Comparison of ENCODE assay signal across 10 cellular contexts in the genomic region with DNA sequence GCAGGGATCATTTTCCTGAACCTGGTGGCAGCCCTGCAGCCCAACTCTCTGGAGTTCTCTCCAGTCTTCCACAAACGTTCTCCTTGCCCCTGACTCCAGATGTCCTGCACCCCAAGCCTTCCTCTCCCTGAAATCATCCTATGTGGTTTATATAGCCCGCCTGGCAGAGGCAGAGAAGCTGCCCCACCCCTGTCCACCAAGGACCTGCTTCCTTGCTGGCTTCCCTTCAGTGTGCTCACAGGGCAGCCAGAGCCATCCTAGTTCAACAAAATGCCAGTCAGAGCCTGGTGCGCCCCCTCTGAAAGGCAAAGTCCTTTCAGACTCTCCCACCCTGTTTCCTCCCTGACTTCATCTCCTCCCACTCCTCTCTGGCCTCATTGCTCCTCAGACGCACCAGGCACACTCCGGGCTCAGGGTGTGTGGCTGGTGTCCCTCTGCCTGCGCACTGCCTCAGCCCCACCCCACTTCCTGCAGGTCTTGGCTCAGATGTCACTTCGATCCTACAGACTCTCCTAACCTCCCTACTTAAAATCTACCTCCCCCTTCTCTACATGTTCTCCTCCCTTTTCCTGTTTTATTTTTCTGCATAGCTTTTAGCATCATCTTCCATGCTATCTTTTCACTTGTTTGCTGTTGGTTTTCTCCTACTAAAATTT. TPM values are rescaled to one million over a fixed set of nuclear protein-coding genes. Genes with fewer than 3 reads are reported as not detected.
DNase-seq lines count a peak whose midpoint lies in the region; ATAC-seq and TF ChIP-seq lines count a peak whose summit lies in the region.
"Had no signal": no experiment of that assay in that cellular context is flagged by ENCODE, and none has a peak within 500 bp of the region (broad histone marks: within the 10 kb centered on the region; RNA-seq: fewer than 3 reads in every experiment).

No MANE protein-coding gene starts in this region.

- CTCF ChIA-PET in activated CD4-positive, alpha-beta T cell treated with anti-CD3 and anti-CD28 coated beads, Interleukin-2, amount 10 ng/mL, durations not matched to agents 7 days and 5 days (lab: Charles Lee) = no interaction called here

- no peaks in the 10 kb centered on the region for H3K9me3 Mint-ChIP-seq in activated CD4-positive, alpha-beta T cell treated with anti-CD3 and anti-CD28 coated beads, Interleukin-2, amount 10 ng/mL, durations not matched to agents 7 days and 5 days

- intact Hi-C loops in thyroid gland (cut with DNase I) = no loop called here

- peaks cover 15% of the 10 kb centered on the region for H3K4me1 Mint-ChIP-seq in activated CD4-positive, alpha-beta T cell treated with anti-CD3 and anti-CD28 coated beads, Interleukin-2, amount 10 ng/mL, durations not matched to agents 7 days and 5 days

- TF ChIP-seq CTCF in hepatocyte (IDR thresholded peaks at IDR 0.05; ENCODE audit: poor library complexity) = no peak
- TF ChIP-seq CTCF in thyroid gland (IDR thresholded peaks at IDR 0.05) = no peak
- no peak for TF ChIP-seq CTCF in omental fat pad (IDR thresholded peaks at IDR 0.05)

- H3K4me3 Mint-ChIP-seq in activated CD4-positive, alpha-beta T cell treated with anti-CD3 and anti-CD28 coated beads, Interleukin-2, amount 10 ng/mL, durations not matched to agents 7 days and 5 days = no peak overlapping the region

- ATAC-seq in omental fat pad (ENCODE audit: low FRiP score) = no peak

- H3K4me3 ChIP-seq in hepatocyte (no peak overlapping the region), thyroid gland (replicated peaks in 1 of 3) (no peak overlapping the region)

- H2AFZ ChIP-seq in hepatocyte = no peak overlapping the region

- no peaks in the 10 kb centered on the region for H4K20me1 ChIP-seq in hepatocyte (ENCODE audit: insufficient read depth, poor library complexity, severe bottlenecking)

- H3K27me3 ChIP-seq in hepatocyte = no peaks in the 10 kb centered on the region
- no peaks in the 10 kb centered on the region for H3K27me3 ChIP-seq in thyroid gland

- POLR2A ChIA-PET in activated CD4-positive, alpha-beta T cell treated with anti-CD3 and anti-CD28 coated beads, Interleukin-2, amount 10 ng/mL, durations not matched to agents 7 days and 5 days (lab: Charles Lee) = no interaction called here

- 32% methylated on average over 7 of the region's 7 CpGs for WGBS in hepatocyte (ENCODE audit: low lambda C conversion rate, missing lambda C conversion rate)
- WGBS in thyroid gland, 2 donors = 49 to 58% methylated on average over 7 of the region's 7 CpGs

- DNase-seq in activated T-cell treated with anti-CD3 and anti-CD28 coated beads for 48 hours (ENCODE audit: low read depth) = peak; percentile 15
- no peak for DNase-seq in activated T-cell treated with anti-CD3 and anti-CD28 coated beads, Interleukin-2, amount 50 U/mL, for 1 hour
- peak; percentile 47 for DNase-seq in activated CD4-positive, alpha-beta T cell treated with anti-CD3 and anti-CD28 coated beads, Interleukin-2, amount 10 ng/mL, durations not matched to agents 7 days and 5 days
- no peak for DNase-seq in hepatocyte (ENCODE audit: low spot score)
- DNase-seq in thyroid gland = peak in 1 of 2 donors; percentile 33
- DNase-seq in effector CD4-positive, alpha-beta T cell = no peak
- DNase-seq in DMS153 (lab: John Stamatoyannopoulos, UW) = no peak
- no peak for DNase-seq in omental fat pad (ENCODE audit: low spot score)
- DNase-seq: effector memory CD4-positive, alpha-beta T cell; NCI-H446 treated with DMSO at 0.1 percent for 48 hours had no signal

- no peaks in the 10 kb centered on the region for H3K36me3 ChIP-seq in hepatocyte (replicated peaks; ENCODE audit: insufficient read depth, low read depth)
- H3K36me3 ChIP-seq in thyroid gland = no peaks in the 10 kb centered on the region

- H3K4me1 ChIP-seq in hepatocyte (ENCODE audit: insufficient read depth) (peaks cover 36% of the 10 kb centered on the region), thyroid gland (peaks cover 45 to 77% of the 10 kb centered on the region in 2 donors)

- no peak for TF ChIP-seq POLR2A in thyroid gland (IDR thresholded peaks at IDR 0.05)

- no peaks in the 10 kb centered on the region for H3K9me2 ChIP-seq in hepatocyte (replicated peaks; ENCODE audit: insufficient read depth)

- H3K9me3 ChIP-seq in hepatocyte (ENCODE audit: low read depth) = no peaks in the 10 kb centered on the region
- no peaks in the 10 kb centered on the region for H3K9me3 ChIP-seq in thyroid gland

- H3K79me2 ChIP-seq in hepatocyte = no peaks in the 10 kb centered on the region

- peak overlapping the region; percentile 16 for H3K27ac ChIP-seq in hepatocyte
- H3K27ac ChIP-seq in thyroid gland = peak overlapping the region in 2 of 3 donors; percentile 60 to 69

- no peaks in the 10 kb centered on the region for H3K36me3 Mint-ChIP-seq in activated CD4-positive, alpha-beta T cell treated with anti-CD3 and anti-CD28 coated beads, Interleukin-2, amount 10 ng/mL, durations not matched to agents 7 days and 5 days (ENCODE audit: low read depth)

- H3K27me3 Mint-ChIP-seq in activated CD4-positive, alpha-beta T cell treated with anti-CD3 and anti-CD28 coated beads, Interleukin-2, amount 10 ng/mL, durations not matched to agents 7 days and 5 days = peaks cover 42% of the 10 kb centered on the region

- peak overlapping the region; percentile 61 for H3K27ac Mint-ChIP-seq in activated CD4-positive, alpha-beta T cell treated with anti-CD3 and anti-CD28 coated beads, Interleukin-2, amount 10 ng/mL, durations not matched to agents 7 days and 5 days

- peak overlapping the region; percentile 51 for H3K4me2 ChIP-seq in hepatocyte

RNA-seq across cellular contexts. Expression of a gene that starts 5.9 kb away (rescaled TPM):
- not detected for total RNA-seq in activated CD4-positive, alpha-beta T cell treated with anti-CD3 and anti-CD28 coated beads, Interleukin-2, amount 10 ng/mL, durations not matched to agents 7 days and 5 days
- not detected in 2 replicates for total RNA-seq in hepatocyte
- polyA plus RNA-seq in hepatocyte = 0.10 and 0.56 TPM in 2 replicates
- not detected for total RNA-seq in thyroid gland
- total RNA-seq in omental fat pad = not detected

RNA-seq across cellular contexts. Expression of a gene that starts 14.6 kb away (rescaled TPM):
- not detected for total RNA-seq in activated CD4-positive, alpha-beta T cell treated with anti-CD3 and anti-CD28 coated beads, Interleukin-2, amount 10 ng/mL, durations not matched to agents 7 days and 5 days
- total RNA-seq in hepatocyte = 6.4 and 6.5 TPM in 2 replicates
- 4.6 and 5.1 TPM in 2 replicates for polyA plus RNA-seq in hepatocyte
- total RNA-seq in thyroid gland = 10 to 100 TPM in 1 of 4 donors, 1 to 10 TPM in 3; 5.1 to 12.5 (median 7.7) TPM
- 10 to 100 TPM in 1 of 4 donors, 1 to 10 TPM in 3; 4.6 to 50.0 (median 7.6) TPM for total RNA-seq in omental fat pad

RNA-seq across cellular contexts. Expression of a gene that starts 32.6 kb away (rescaled TPM):
- 1 to 10 TPM; 3.8 to 5.3 TPM for total RNA-seq in activated CD4-positive, alpha-beta T cell treated with anti-CD3 and anti-CD28 coated beads, Interleukin-2, amount 10 ng/mL, durations not matched to agents 7 days and 5 days
- total RNA-seq in hepatocyte (0.96 and 1.8 TPM in 2 replicates), thyroid gland (10 to 100 TPM in 1 of 4 donors, 1 to 10 TPM in 3; 8.1 to 12.6 (median 8.8) TPM), omental fat pad (1 to 10 TPM; 2.9 to 5.6 (median 4.6) TPM)
- 2.5 and 3.0 TPM in 2 replicates for polyA plus RNA-seq in hepatocyte

RNA-seq across cellular contexts. Expression of a gene that starts 37.2 kb away (rescaled TPM):
- not detected for total RNA-seq in activated CD4-positive, alpha-beta T cell treated with anti-CD3 and anti-CD28 coated beads, Interleukin-2, amount 10 ng/mL, durations not matched to agents 7 days and 5 days
- total RNA-seq in hepatocyte = 6.5 and 8.8 TPM in 2 replicates
- polyA plus RNA-seq in hepatocyte = 5.8 and 8.6 TPM in 2 replicates
- total RNA-seq in thyroid gland = not detected
- not detected for total RNA-seq in omental fat pad

RNA-seq across cellular contexts. Expression of a gene that starts 51.2 kb away (rescaled TPM):
- total RNA-seq in activated CD4-positive, alpha-beta T cell treated with anti-CD3 and anti-CD28 coated beads, Interleukin-2, amount 10 ng/mL, durations not matched to agents 7 days and 5 days = 10 to 100 TPM; 19.5 to 26.5 TPM
- total RNA-seq in hepatocyte = 15.2 and 18.7 TPM in 2 replicates
- 13.6 and 17.5 TPM in 2 replicates for polyA plus RNA-seq in hepatocyte
- total RNA-seq in thyroid gland = 10 to 100 TPM; 27.5 to 43.4 (median 32.9) TPM
- 10 to 100 TPM; 14.8 to 20.3 (median 17.3) TPM for total RNA-seq in omental fat pad

Comparison
In these comparisons a context has a peak if more than half of its experiments do, and no peak if none do; other contexts are left out.
1. DNase-seq: peak in activated T-cell treated with anti-CD3 and anti-CD28 coated beads for 48 hours (single experiment) and activated CD4-positive, alpha-beta T cell treated with anti-CD3 and anti-CD28 coated beads, Interleukin-2, amount 10 ng/mL, durations not matched to agents 7 days and 5 days (single experiment); none in activated T-cell treated with anti-CD3 and anti-CD28 coated beads, Interleukin-2, amount 50 U/mL, for 1 hour (single experiment), hepatocyte (single experiment), effector CD4-positive, alpha-beta T cell (single experiment), DMS153 (single experiment) and omental fat pad (single experiment).